26 cellular contexts compared by ENCODE assay signal in the genomic region with DNA sequence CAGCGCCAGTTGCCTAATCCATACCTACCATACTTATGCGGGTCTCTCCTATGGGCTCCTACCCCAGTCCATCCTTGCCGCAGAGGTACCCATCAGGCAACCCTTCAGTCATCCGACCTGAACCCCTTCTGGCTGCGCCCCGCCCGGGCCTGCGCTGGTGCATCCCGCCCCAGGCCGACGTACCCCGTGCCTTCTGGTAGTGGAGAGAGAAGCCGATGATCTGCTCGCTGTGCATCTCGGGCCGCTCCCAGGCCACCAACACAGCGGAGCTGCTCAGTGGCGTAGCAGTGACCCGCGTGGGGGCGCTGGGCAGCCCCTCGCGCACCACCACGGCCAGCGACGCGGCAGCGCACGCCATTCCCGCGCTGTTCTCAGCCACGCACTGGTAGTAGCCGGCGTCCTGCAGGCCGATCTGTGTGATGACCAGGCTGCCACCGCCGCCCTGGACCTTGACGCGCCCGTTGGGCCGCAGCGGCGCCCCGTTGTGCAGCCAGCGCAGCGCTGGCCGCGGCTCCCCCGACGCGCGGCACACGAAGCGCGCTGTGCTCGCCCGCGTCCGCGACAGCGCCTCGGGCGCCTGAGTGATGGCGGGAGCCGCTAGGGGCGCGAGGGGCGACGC. TPM values are rescaled to one million over a fixed set of nuclear protein-coding genes. Genes with fewer than 3 reads are reported as not detected.
DNase-seq lines count a peak whose midpoint lies in the region; ATAC-seq, FAIRE-seq and TF ChIP-seq lines count a peak whose summit lies in the region.
"Had no signal": no experiment of that assay in that cellular context is flagged by ENCODE, and none has a peak within 500 bp of the region (broad histone marks: within the 10 kb centered on the region; RNA-seq: fewer than 3 reads in every experiment).

No MANE protein-coding gene starts in this region.

- H3K4me3 ChIP-seq in HUES6 (ENCODE audit: low read depth, low read length): peak overlapping the region; percentile 52
- H3K4me3 ChIP-seq in H1 (ENCODE audit: extremely low read depth in 1 of 4, insufficient read depth in 2 of 4, low read depth in 3 of 4, low read length in 4 of 4): peak overlapping the region; percentile 24 to 62 (median 28); a peak in 6 of 8 replicates
- H3K4me3 ChIP-seq in neuronal stem cell (ENCODE audit: low read length in 2 of 2): peak overlapping the region in 1 of 2 donors; percentile 70
- H3K4me3 ChIP-seq: A549; BLaER1 treated with 17β-estradiol and CSF1 and Interleukin-3, amounts not matched to agents 10 nM and 100 nM; GM23248; prostate gland; uterus had no signal

- H3K36me3 ChIP-seq in HUES6 (ENCODE audit: control insufficient read depth, insufficient read depth, low read length) (0 out of 2 replicates have a peak, but pooled peaks cover 9% of the 10 kb centered on the region), H1 (ENCODE audit: control insufficient read depth in 2 of 4, insufficient read depth in 4 of 4, low read length in 3 of 4) (no peaks in the 10 kb centered on the region; a peak in 2 of 8 replicates), neuronal stem cell (replicated peaks in 1 of 2; ENCODE audit: control insufficient read depth in 2 of 2, insufficient read depth in 2 of 2, low read length in 2 of 2) (peaks cover 12 to 86% of the 10 kb centered on the region in 2 donors)
- H3K36me3 ChIP-seq: BLaER1 treated with 17β-estradiol and CSF1 and Interleukin-3, amounts not matched to agents 10 nM and 100 nM; prostate gland; uterus had no signal

- no peak for TF ChIP-seq RAD21 in H1 (IDR thresholded peaks at IDR 0.05 in 1 of 2, conservative IDR thresholded peaks at IDR 0.05 in 1 of 2; ENCODE audit: low read depth in 2 of 2, low read length in 2 of 2)

- H2AK5ac ChIP-seq in H1 (ENCODE audit: low read depth, low read length) (no peak overlapping the region), neuronal stem cell (ENCODE audit: low read depth, low read length) (peak overlapping the region; percentile 47)

- no peak for TF ChIP-seq EP300 in H1 (IDR thresholded peaks at IDR 0.05; ENCODE audit: borderline replicate concordance in 1 of 2, low read depth in 2 of 2, low read length in 2 of 2)

- peaks cover 14% of the 10 kb centered on the region; the same call in 1 of the 2 replicates for H3K23me2 ChIP-seq in H1 (ENCODE audit: low read depth, low read length)

- H3K4me1 ChIP-seq in HUES6 (ENCODE audit: control insufficient read depth, insufficient read depth, low read length): no peaks in the 10 kb centered on the region
- H3K4me1 ChIP-seq in H1 (replicated peaks in 1 of 4; ENCODE audit: control insufficient read depth in 3 of 4, insufficient read depth in 4 of 4, low read length in 3 of 4): peaks cover 0 to 17% (median 5%) of the 10 kb centered on the region in 4 experiments; a peak in 5 of 7 replicates
- H3K4me1 ChIP-seq in neuronal stem cell (ENCODE audit: control insufficient read depth in 2 of 2, insufficient read depth in 1 of 2, low read depth in 1 of 2, low read length in 2 of 2): peaks cover 1 to 7% of the 10 kb centered on the region in 2 donors
- H3K4me1 ChIP-seq: A549, prostate gland, uterus had no signal

- TF ChIP-seq CTCF in H1 (IDR thresholded peaks at IDR 0.05; ENCODE audit: control extremely low read depth in 1 of 3, insufficient read depth in 1 of 3, low read depth in 1 of 3, low read length in 3 of 3): peak in 1 of 3 experiments; percentile 37; a peak in 1 of 4 replicates

- DNase-seq in NCI-H748 (lab: John Stamatoyannopoulos, UW; ENCODE audit: unreplicated experiment): peak; percentile 48
- no peak for DNase-seq in NCI-H748 treated with DMSO at 0.1 percent for 48 hours (lab: John Stamatoyannopoulos, UW)
- DNase-seq in H1 (ENCODE audit: low read depth in 1 of 2, low spot score in 2 of 2): peak in 1 of 2 experiments; percentile 62
- DNase-seq in neuronal stem cell (ENCODE audit: low spot score): no peak
- DNase-seq in RKO (ENCODE audit: low spot score): no peak
- DNase-seq in left colon: no peak
- DNase-seq: activated CD4-positive, alpha-beta T cell treated with anti-CD3 and anti-CD28 coated beads, Interleukin-2, amount 10 ng/mL, durations not matched to agents 7 days and 5 days; activated gamma-delta T cell treated with Interleukin-2 at 50 U/mL for 16 hours; amygdala; effector memory CD4-positive, alpha-beta T cell; GM23248; islet precursor cell; NCI-H1436 treated with DMSO at 0.1 percent for 48 hours; small intestine; stimulated activated CD4-positive, alpha-beta T cell treated with anti-CD3 and anti-CD28 coated beads, Interleukin-4, amount 100 ng/mL, for 24 hours; T-cell; uterus had no signal

- peaks cover 38% of the 10 kb centered on the region for H3K27me3 ChIP-seq in HUES6 (ENCODE audit: control insufficient read depth, insufficient read depth, low read length)
- peaks cover 14 to 39% (median 35%) of the 10 kb centered on the region in 4 experiments for H3K27me3 ChIP-seq in H1 (replicated peaks in 1 of 4; ENCODE audit: control insufficient read depth in 3 of 4, extremely low read depth in 1 of 4, insufficient read depth in 3 of 4, low read length in 3 of 4)
- H3K27me3 ChIP-seq in neuronal stem cell (ENCODE audit: control insufficient read depth in 3 of 3, insufficient read depth in 3 of 3, low read depth in 1 of 3, low read length in 3 of 3): peaks cover 0 to 25% (median 6%) of the 10 kb centered on the region in 3 experiments
- H3K27me3 ChIP-seq: uterus had no signal

- H3K4ac ChIP-seq in H1 (replicated peaks; ENCODE audit: insufficient read length, low read depth, low read length) (no peak overlapping the region), neuronal stem cell (ENCODE audit: low read length) (no peak overlapping the region)

- H4K91ac ChIP-seq in H1 (replicated peaks; ENCODE audit: insufficient read length, low read length) (peak overlapping the region; percentile 52), neuronal stem cell (ENCODE audit: low read depth, low read length, poor library complexity) (no peak overlapping the region)

- peak overlapping the region; percentile 72 to 80 for H3K4me2 ChIP-seq in H1 (ENCODE audit: insufficient read depth in 1 of 2, low read depth in 2 of 2, low read length in 2 of 2)
- peak overlapping the region; percentile 47 for H3K4me2 ChIP-seq in neuronal stem cell (ENCODE audit: insufficient read depth, low read length, poor library complexity, severe bottlenecking)
- H3K4me2 ChIP-seq: A549; BLaER1 treated with 17β-estradiol and CSF1 and Interleukin-3, amounts not matched to agents 10 nM and 100 nM had no signal

- H4K5ac ChIP-seq in H1 (ENCODE audit: insufficient read length, low read depth, low read length): no peak overlapping the region

- WGBS in H1 (ENCODE audit: extremely low coverage in 1 of 2, insufficient coverage in 1 of 2, insufficient read length in 1 of 2, insufficient replicate concordance in 2 of 2, low coverage in 1 of 2, low lambda C conversion rate in 2 of 2, missing lambda C conversion rate in 1 of 2), 2 experiments: 16% methylated on average over 60 of the region's 69 CpGs; no CpG with 5 or more reads in 1 of the 2 experiments
- no CpG with 5 or more reads among the region's 69 CpGs for WGBS in neuronal stem cell (ENCODE audit: extremely low coverage in 2 of 2, insufficient read length in 2 of 2, insufficient replicate concordance in 1 of 2), 2 donors

- H3K14ac ChIP-seq in H1 (ENCODE audit: insufficient read length) (no peak overlapping the region), neuronal stem cell (ENCODE audit: low read length) (peak overlapping the region; percentile 21)

- H4K8ac ChIP-seq in H1 (ENCODE audit: extremely low read depth, insufficient read depth, low read length) (peak overlapping the region; percentile 22; the same call in 1 of the 2 replicates), neuronal stem cell (ENCODE audit: low read depth, low read length) (no peak overlapping the region)

- POLR2A ChIA-PET in H1 (lab: Charles Lee; ENCODE audit: partially characterized antibody): interaction anchor here (0.6 to 2.2 kb wide), 7 partner anchors 10 to 77 kb away, joined by 3 to 9 read pairs (median 5); no protein-coding TSS in a partner anchor

- peaks cover 0 to 5% of the 10 kb centered on the region in 2 experiments for H4K20me1 ChIP-seq in H1 (replicated peaks in 1 of 2; ENCODE audit: control insufficient read depth in 1 of 2, insufficient read depth in 2 of 2, low read length in 2 of 2)
- H4K20me1 ChIP-seq: BLaER1 treated with 17β-estradiol and CSF1 and Interleukin-3, amounts not matched to agents 10 nM and 100 nM had no signal

- H2BK5ac ChIP-seq in H1 (ENCODE audit: low read depth, low read length) (no peak overlapping the region), neuronal stem cell (ENCODE audit: low read length) (no peak overlapping the region)

- H2BK20ac ChIP-seq in H1 (ENCODE audit: low read length): no peak overlapping the region

- CTCF ChIA-PET in H1 (lab: Charles Lee; ENCODE audit: partially characterized antibody): interaction anchor here (0.7 to 18.3 kb wide), 9 partner anchors 9 to 121 kb away, joined by 3 to 547 read pairs (median 4); no protein-coding TSS in a partner anchor

- no peaks in the 10 kb centered on the region for H3K79me2 ChIP-seq in H1 (ENCODE audit: control insufficient read depth in 1 of 2, insufficient read depth in 2 of 2, low read length in 2 of 2)

- no peak overlapping the region for H2BK120ac ChIP-seq in H1 (replicated peaks; ENCODE audit: low read depth, low read length)
- no peak overlapping the region for H2BK120ac ChIP-seq in neuronal stem cell (ENCODE audit: low read depth, low read length)

- H3K9ac ChIP-seq in HUES6 (ENCODE audit: low read length) (no peak overlapping the region), H1 (replicated peaks in 1 of 4; ENCODE audit: extremely low read depth in 1 of 4, low read depth in 3 of 4, low read length in 3 of 4) (no peak overlapping the region), neuronal stem cell (ENCODE audit: low read depth, low read length, poor library complexity) (peak overlapping the region; percentile 91)
- H3K9ac ChIP-seq: BLaER1 treated with 17β-estradiol and CSF1 and Interleukin-3, amounts not matched to agents 10 nM and 100 nM; GM23248 had no signal

- no peak for FAIRE-seq in H1 (lab: Jason Lieb, UNC)
- FAIRE-seq: A549, HepG2, small intestine had no signal

- H3K56ac ChIP-seq in H1 (replicated peaks; ENCODE audit: insufficient read length, low read depth, low read length): no peak overlapping the region

- no peaks in the 10 kb centered on the region for H3K9me3 ChIP-seq in HUES6 (ENCODE audit: control insufficient read depth, insufficient read depth, low read depth, low read length)
- H3K9me3 ChIP-seq in H1 (ENCODE audit: insufficient read depth in 2 of 2, low read depth in 1 of 2, low read length in 1 of 2): no peaks in the 10 kb centered on the region
- H3K9me3 ChIP-seq in neuronal stem cell (replicated peaks in 1 of 2; ENCODE audit: control insufficient read depth in 2 of 2, insufficient read depth in 1 of 2, low read depth in 1 of 2, low read length in 2 of 2): no peaks in the 10 kb centered on the region
- H3K9me3 ChIP-seq: A549; BLaER1 treated with 17β-estradiol and CSF1 and Interleukin-3, amounts not matched to agents 10 nM and 100 nM; prostate gland; uterus had no signal

- H2AFZ ChIP-seq in H1 (ENCODE audit: low read length) (no peak overlapping the region), neuronal stem cell (ENCODE audit: low read length) (no peak overlapping the region)
- H2AFZ ChIP-seq: GM23248 had no signal

- no peak overlapping the region; the same call in 1 of the 2 replicates for H2BK12ac ChIP-seq in H1 (ENCODE audit: low read depth, low read length)
- H2BK12ac ChIP-seq in neuronal stem cell (ENCODE audit: low read length): peak overlapping the region; percentile 23

- no peak for TF ChIP-seq POLR2A in H1 (IDR thresholded peaks at IDR 0.05; ENCODE audit: control extremely low read depth in 1 of 2, low read depth in 2 of 2, low read length in 2 of 2)

- intact Hi-C loops in left colon (cut with DNase I, micrococcal nuclease): no loop called here

- H3K27ac ChIP-seq in HUES6 (ENCODE audit: low read depth, low read length): no peak overlapping the region
- H3K27ac ChIP-seq in H1 (ENCODE audit: low read depth, low read length): no peak overlapping the region
- no peak overlapping the region for H3K27ac ChIP-seq in neuronal stem cell (replicated peaks; ENCODE audit: low read length)
- H3K27ac ChIP-seq: A549; BLaER1 treated with 17β-estradiol and CSF1 and Interleukin-3, amounts not matched to agents 10 nM and 100 nM; GM23248; prostate gland; RWPE1; uterus had no signal

- ATAC-seq in HG03108 (IDR thresholded peaks at IDR 0.05; ENCODE audit: unreplicated experiment) (no peak), left colon (no peak)
- ATAC-seq: A549, HepG2, T-cell had no signal

- peak overlapping the region; percentile 61; the same call in 1 of the 2 replicates for H2BK15ac ChIP-seq in H1 (ENCODE audit: low read length)
- no peak overlapping the region for H2BK15ac ChIP-seq in neuronal stem cell (ENCODE audit: low read length)

- H3K79me1 ChIP-seq in H1 (ENCODE audit: low read depth, low read length) (no peaks in the 10 kb centered on the region), neuronal stem cell (ENCODE audit: low read depth, low read length) (no peaks in the 10 kb centered on the region)

- no peak overlapping the region for H3K23ac ChIP-seq in H1 (ENCODE audit: insufficient read length)
- peak overlapping the region; percentile 92 for H3K23ac ChIP-seq in neuronal stem cell (ENCODE audit: low read depth, low read length, poor library complexity)

- H3K18ac ChIP-seq in H1 (ENCODE audit: extremely low read depth, low read length) (peak overlapping the region; percentile 66; the same call in 1 of the 2 replicates), neuronal stem cell (ENCODE audit: low read length) (peak overlapping the region; percentile 93)

RNA-seq across cellular contexts. Expression of a gene that starts 17.9 kb away (rescaled TPM):
- total RNA-seq in H1 (2021; fragmentation: NEBNext Ultra II Directional; extraction: Animal tissue kit (Norgen Biotek cat#: 25700)): 45.7 and 45.9 TPM in 2 replicates
- polyA plus RNA-seq in H1 (2011; rRNA removed): 26.8 and 42.3 TPM in 2 replicates
- 23.3 TPM for polyA plus RNA-seq in H1 (2011; cell fraction: cytosol; rRNA removed)
- 49.4 TPM for polyA plus RNA-seq in H1 (2011; cell fraction: nucleus; rRNA removed)
- 26.5 to 37.1 TPM (median 35.2 TPM) in 4 replicates for polyA plus RNA-seq in H1 (2012, experiment 1 of 2)
- 29.5 TPM for polyA plus RNA-seq in H1 (2012, experiment 2 of 2)
- 57.5 TPM for polyA plus RNA-seq in H1 (2013, experiment 1 of 2)
- 60.3 TPM for polyA plus RNA-seq in H1 (2013, experiment 2 of 2)
- polyA minus RNA-seq in H1 (2011; rRNA and poly(A)+ RNA removed): 22.4 and 28.5 TPM in 2 replicates
- 26.4 TPM for polyA minus RNA-seq in H1 (2011; cell fraction: cytosol; rRNA and poly(A)+ RNA removed)
- polyA minus RNA-seq in H1 (2011; cell fraction: nucleus; rRNA and poly(A)+ RNA removed): 23.6 TPM
- 69.2 TPM for polyA plus RNA-seq in neuronal stem cell (2013, experiment 1 of 2)
- 70.9 TPM for polyA plus RNA-seq in neuronal stem cell (2013, experiment 2 of 2)
- under 1 TPM in 1 of 2 donors, not detected in 1; 0.25 TPM for total RNA-seq in left colon
- total RNA-seq: activated CD4-positive, alpha-beta T cell treated with anti-CD3 and anti-CD28 coated beads, Interleukin-2, amount 10 ng/mL, durations not matched to agents 7 days and 5 days; GM23248; M059J; NCI-H460 had no signal
- polyA plus RNA-seq: GM23248 had no signal

RNA-seq across cellular contexts. Expression of a gene that starts 27.1 kb away (rescaled TPM):
- total RNA-seq in H1 (2021; fragmentation: NEBNext Ultra II Directional; extraction: Animal tissue kit (Norgen Biotek cat#: 25700)): 7.7 and 7.8 TPM in 2 replicates
- polyA plus RNA-seq in H1 (2011; rRNA removed): 10.3 and 12.7 TPM in 2 replicates
- polyA plus RNA-seq in H1 (2011; cell fraction: cytosol; rRNA removed): 11.8 TPM
- 32.6 TPM for polyA plus RNA-seq in H1 (2011; cell fraction: nucleus; rRNA removed)
- polyA plus RNA-seq in H1 (2012, experiment 1 of 2): 9.5 to 12.6 TPM (median 11.6 TPM) in 4 replicates
- polyA plus RNA-seq in H1 (2012, experiment 2 of 2): 4.2 TPM
- 4.7 TPM for polyA plus RNA-seq in H1 (2013, experiment 1 of 2)
- polyA plus RNA-seq in H1 (2013, experiment 2 of 2): 4.3 TPM
- 11.4 and 13.0 TPM in 2 replicates for polyA minus RNA-seq in H1 (2011; rRNA and poly(A)+ RNA removed)
- 6.8 TPM for polyA minus RNA-seq in H1 (2011; cell fraction: cytosol; rRNA and poly(A)+ RNA removed)
- 14.2 TPM for polyA minus RNA-seq in H1 (2011; cell fraction: nucleus; rRNA and poly(A)+ RNA removed)
- polyA plus RNA-seq in neuronal stem cell (2013, experiment 1 of 2): 17.1 TPM
- polyA plus RNA-seq in neuronal stem cell (2013, experiment 2 of 2): 17.4 TPM
- 1 to 10 TPM in 1 of 2 donors, under 1 TPM in 1; 0.43 to 1.7 TPM for total RNA-seq in left colon

Comparison
In these comparisons a context has a peak if more than half of its experiments do, and no peak if none do; other contexts are left out.
1. RNA of a gene that starts 17.9 kb away (total RNA-seq): 45.7 to 45.9 TPM in H1; 0.25 TPM in left colon; every median in the first group is over 10 times any median in the second.